In the genomic region with DNA sequence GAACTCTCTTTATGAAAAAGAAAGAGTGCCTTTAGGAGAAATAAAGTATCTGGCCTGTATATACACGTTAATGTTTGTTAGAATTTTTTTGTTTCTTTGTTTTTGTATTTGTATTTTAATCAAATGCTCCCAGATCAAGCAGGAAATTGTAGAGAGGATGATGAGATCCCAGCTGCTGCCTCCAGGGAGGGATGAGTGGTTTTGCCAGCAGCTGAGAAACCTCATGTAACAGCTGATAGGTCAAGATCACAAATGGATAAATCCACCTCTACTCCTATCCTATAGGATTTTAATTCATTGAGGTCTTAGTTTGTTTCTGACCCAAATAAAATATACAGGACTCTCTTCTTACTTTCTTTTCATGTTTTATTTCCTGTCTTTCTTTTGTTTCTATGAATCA, we compare ENCODE assay signal across 18 cellular contexts.
"Had no signal": no experiment of that assay in that cellular context is flagged by ENCODE, and none has a peak within 500 bp of the region (broad histone marks: within the 10 kb centered on the region; RNA-seq: fewer than 3 reads in every experiment).

No MANE protein-coding gene starts in this region.

- DNase-seq: activated CD4-positive, alpha-beta T cell treated with anti-CD3 and anti-CD28 coated beads, Interleukin-2, amount 10 ng/mL, durations not matched to agents 7 days and 5 days; activated CD4-positive, CD25-positive, alpha-beta regulatory T cell treated with anti-CD3 and anti-CD28 coated beads, Interleukin-2, amount 50 U/mL, for 72 hours; activated CD8-positive, alpha-beta memory T cell treated with anti-CD3 and anti-CD28 coated beads, Interleukin-2, amount 10 ng/mL, durations not matched to agents 7 days and 5 days; activated CD8-positive, alpha-beta T cell treated with anti-CD3 and anti-CD28 coated beads for 36 hours; activated gamma-delta T cell; aorta; gastrocnemius medialis; hypothalamus; left ventricle myocardium superior; mammary epithelial cell; natural killer cell; ovary; psoas muscle; right cardiac atrium; stimulated activated CD4-positive, alpha-beta T cell treated with anti-CD3 and anti-CD28 coated beads, Interleukin-2, amount 100 ng/mL, for 24 hours; stimulated activated naive CD8-positive, alpha-beta T cell treated with anti-CD3 and anti-CD28 coated beads, Interleukin-15, amount 100 ng/mL, for 72 hours; WERI-Rb-1 had no signal

- ATAC-seq: activated CD8-positive, alpha-beta memory T cell treated with anti-CD3 and anti-CD28 coated beads, Interleukin-2, amount 10 ng/mL, durations not matched to agents 7 days and 5 days; activated CD8-positive, alpha-beta T cell treated with anti-CD3 and anti-CD28 coated beads for 36 hours; gastrocnemius medialis; left ventricle myocardium superior; natural killer cell; psoas muscle; right cardiac atrium; stimulated activated effector memory CD8-positive, alpha-beta T cell treated with anti-CD3 and anti-CD28 coated beads, Interleukin-12 subunit alpha, Interleukin-12 subunit beta, amount 100 ng/mL, for 72 hours; stimulated activated naive CD8-positive, alpha-beta T cell treated with anti-CD3 and anti-CD28 coated beads, Interleukin-15, amount 100 ng/mL, for 72 hours had no signal
